Comparison of ENCODE assay signal across 1 cellular context in the genomic region with DNA sequence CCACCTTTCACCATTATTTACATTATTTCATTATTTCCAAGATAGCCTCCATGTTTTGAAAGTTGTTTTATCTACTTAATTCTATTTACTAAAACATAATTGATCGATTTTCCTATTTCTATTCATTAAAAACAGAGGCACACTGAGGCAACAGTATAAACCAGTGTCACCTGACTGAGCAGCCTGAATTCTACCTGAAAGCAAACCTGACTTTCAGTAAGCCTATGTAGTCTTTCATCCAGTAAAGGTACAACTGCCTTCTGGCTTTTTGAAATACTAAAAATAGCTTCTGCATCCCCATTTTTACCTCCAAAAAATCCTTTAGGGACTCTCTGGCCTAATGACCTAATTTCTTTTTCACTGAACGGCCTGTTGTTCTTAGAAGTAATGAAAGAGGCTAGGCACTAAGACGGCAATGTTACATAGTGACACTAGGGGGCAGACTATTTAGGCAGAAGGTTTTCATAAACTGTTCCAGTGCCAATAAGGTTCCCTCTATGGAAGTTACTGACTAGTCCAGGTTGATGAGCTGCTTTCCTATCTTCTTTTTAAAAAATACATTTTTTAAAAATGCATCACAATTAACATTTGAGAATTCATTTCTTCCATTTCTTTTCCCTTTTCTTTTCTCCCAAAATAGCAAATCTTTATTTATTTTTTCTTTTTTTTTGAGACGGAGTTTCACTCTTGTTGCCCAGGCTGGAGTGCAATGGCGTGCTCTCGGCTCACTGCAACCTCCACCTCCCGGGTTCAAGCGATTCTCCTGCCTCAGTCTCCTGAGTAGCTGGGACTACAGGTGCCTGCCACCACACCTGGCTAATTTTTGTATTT.
TF ChIP-seq lines count a peak whose summit lies in the region.

No MANE protein-coding gene starts in this region.

TF ChIP-seq in GM23338, 12 proteins besides CTCF, POLR2A, EP300 and RAD21 (continued from another document):
- TF ChIP-seq, protein P1, sequence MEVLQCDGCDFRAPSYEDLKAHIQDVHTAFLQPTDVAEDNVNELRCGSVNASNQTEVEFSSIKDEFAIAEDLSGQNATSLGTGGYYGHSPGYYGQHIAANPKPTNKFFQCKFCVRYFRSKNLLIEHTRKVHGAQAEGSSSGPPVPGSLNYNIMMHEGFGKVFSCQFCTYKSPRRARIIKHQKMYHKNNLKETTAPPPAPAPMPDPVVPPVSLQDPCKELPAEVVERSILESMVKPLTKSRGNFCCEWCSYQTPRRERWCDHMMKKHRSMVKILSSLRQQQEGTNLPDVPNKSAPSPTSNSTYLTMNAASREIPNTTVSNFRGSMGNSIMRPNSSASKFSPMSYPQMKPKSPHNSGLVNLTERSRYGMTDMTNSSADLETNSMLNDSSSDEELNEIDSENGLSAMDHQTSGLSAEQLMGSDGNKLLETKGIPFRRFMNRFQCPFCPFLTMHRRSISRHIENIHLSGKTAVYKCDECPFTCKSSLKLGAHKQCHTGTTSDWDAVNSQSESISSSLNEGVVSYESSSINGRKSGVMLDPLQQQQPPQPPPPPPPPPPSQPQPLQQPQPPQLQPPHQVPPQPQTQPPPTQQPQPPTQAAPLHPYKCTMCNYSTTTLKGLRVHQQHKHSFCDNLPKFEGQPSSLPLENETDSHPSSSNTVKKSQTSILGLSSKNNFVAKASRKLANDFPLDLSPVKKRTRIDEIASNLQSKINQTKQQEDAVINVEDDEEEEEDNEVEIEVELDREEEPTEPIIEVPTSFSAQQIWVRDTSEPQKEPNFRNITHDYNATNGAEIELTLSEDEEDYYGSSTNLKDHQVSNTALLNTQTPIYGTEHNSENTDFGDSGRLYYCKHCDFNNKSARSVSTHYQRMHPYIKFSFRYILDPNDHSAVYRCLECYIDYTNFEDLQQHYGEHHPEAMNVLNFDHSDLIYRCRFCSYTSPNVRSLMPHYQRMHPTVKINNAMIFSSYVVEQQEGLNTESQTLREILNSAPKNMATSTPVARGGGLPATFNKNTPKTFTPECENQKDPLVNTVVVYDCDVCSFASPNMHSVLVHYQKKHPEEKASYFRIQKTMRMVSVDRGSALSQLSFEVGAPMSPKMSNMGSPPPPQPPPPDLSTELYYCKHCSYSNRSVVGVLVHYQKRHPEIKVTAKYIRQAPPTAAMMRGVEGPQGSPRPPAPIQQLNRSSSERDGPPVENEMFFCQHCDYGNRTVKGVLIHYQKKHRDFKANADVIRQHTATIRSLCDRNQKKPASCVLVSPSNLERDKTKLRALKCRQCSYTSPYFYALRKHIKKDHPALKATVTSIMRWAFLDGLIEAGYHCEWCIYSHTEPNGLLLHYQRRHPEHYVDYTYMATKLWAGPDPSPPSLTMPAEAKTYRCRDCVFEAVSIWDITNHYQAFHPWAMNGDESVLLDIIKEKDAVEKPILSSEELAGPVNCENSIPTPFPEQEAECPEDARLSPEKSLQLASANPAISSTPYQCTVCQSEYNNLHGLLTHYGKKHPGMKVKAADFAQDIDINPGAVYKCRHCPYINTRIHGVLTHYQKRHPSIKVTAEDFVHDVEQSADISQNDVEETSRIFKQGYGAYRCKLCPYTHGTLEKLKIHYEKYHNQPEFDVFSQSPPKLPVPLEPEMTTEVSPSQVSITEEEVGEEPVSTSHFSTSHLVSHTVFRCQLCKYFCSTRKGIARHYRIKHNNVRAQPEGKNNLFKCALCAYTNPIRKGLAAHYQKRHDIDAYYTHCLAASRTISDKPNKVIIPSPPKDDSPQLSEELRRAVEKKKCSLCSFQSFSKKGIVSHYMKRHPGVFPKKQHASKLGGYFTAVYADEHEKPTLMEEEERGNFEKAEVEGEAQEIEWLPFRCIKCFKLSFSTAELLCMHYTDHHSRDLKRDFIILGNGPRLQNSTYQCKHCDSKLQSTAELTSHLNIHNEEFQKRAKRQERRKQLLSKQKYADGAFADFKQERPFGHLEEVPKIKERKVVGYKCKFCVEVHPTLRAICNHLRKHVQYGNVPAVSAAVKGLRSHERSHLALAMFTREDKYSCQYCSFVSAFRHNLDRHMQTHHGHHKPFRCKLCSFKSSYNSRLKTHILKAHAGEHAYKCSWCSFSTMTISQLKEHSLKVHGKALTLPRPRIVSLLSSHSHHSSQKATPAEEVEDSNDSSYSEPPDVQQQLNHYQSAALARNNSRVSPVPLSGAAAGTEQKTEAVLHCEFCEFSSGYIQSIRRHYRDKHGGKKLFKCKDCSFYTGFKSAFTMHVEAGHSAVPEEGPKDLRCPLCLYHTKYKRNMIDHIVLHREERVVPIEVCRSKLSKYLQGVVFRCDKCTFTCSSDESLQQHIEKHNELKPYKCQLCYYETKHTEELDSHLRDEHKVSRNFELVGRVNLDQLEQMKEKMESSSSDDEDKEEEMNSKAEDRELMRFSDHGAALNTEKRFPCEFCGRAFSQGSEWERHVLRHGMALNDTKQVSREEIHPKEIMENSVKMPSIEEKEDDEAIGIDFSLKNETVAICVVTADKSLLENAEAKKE (CRISPR knock-in tag; IDR thresholded peaks at IDR 0.05) = no peak
- no peak for TF ChIP-seq CREB1 (CRISPR knock-in tag; IDR thresholded peaks at IDR 0.05; ENCODE audit: low read depth)
- TF ChIP-seq STAT1 (IDR thresholded peaks at IDR 0.05; ENCODE audit: unreplicated experiment) = no peak
- TF ChIP-seq EZH2 (IDR thresholded peaks at IDR 0.05; ENCODE audit: low read depth, unreplicated experiment) = no peak
- TF ChIP-seq, protein P2, sequence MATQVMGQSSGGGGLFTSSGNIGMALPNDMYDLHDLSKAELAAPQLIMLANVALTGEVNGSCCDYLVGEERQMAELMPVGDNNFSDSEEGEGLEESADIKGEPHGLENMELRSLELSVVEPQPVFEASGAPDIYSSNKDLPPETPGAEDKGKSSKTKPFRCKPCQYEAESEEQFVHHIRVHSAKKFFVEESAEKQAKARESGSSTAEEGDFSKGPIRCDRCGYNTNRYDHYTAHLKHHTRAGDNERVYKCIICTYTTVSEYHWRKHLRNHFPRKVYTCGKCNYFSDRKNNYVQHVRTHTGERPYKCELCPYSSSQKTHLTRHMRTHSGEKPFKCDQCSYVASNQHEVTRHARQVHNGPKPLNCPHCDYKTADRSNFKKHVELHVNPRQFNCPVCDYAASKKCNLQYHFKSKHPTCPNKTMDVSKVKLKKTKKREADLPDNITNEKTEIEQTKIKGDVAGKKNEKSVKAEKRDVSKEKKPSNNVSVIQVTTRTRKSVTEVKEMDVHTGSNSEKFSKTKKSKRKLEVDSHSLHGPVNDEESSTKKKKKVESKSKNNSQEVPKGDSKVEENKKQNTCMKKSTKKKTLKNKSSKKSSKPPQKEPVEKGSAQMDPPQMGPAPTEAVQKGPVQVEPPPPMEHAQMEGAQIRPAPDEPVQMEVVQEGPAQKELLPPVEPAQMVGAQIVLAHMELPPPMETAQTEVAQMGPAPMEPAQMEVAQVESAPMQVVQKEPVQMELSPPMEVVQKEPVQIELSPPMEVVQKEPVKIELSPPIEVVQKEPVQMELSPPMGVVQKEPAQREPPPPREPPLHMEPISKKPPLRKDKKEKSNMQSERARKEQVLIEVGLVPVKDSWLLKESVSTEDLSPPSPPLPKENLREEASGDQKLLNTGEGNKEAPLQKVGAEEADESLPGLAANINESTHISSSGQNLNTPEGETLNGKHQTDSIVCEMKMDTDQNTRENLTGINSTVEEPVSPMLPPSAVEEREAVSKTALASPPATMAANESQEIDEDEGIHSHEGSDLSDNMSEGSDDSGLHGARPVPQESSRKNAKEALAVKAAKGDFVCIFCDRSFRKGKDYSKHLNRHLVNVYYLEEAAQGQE (IDR thresholded peaks at IDR 0.05; ENCODE audit: unreplicated experiment) = no peak
TF ChIP-seq in GM23338: peak in this region for 0.
